17 cellular contexts compared by ENCODE assay signal in the genomic region with DNA sequence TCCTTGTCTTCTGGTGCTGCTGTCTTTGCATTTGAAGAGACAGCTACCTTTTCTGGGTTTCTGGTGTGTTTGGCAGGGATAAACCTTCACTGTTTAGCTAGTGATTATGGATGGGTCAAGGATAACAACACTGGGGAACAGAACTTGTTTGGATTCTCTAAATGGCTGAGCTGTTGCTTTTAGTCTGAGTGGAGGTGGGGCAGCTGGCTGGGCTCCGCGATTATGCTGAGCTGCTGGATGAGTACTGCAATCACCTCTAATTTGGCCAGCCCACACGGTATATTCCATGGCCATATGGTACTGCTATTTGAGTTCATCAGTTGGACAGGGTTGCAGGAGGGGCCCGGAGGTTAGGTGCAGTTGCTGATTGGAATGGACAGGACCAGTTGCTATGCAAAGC.
DNase-seq lines count a peak whose midpoint lies in the region; ATAC-seq and TF ChIP-seq lines count a peak whose summit lies in the region.
"Had no signal": no experiment of that assay in that cellular context is flagged by ENCODE, and none has a peak within 500 bp of the region (broad histone marks: within the 10 kb centered on the region; RNA-seq: fewer than 3 reads in every experiment).

No MANE protein-coding gene starts in this region.

- peak overlapping the region; percentile 26; the same call in 1 of the 2 replicates for H2AFZ ChIP-seq in GM23338

- no peaks in the 10 kb centered on the region for H3K9me3 Mint-ChIP-seq in GM23338

- H3K4me1 Mint-ChIP-seq in GM23338, result no peaks in the 10 kb centered on the region

- H3K4me3 ChIP-seq in GM23338, result no peak overlapping the region
- H3K4me3 ChIP-seq: GM12878 had no signal

- H3K4me1 ChIP-seq in GM23338 (ENCODE audit: insufficient read depth), result no peaks in the 10 kb centered on the region
- H3K4me1 ChIP-seq: BE2C had no signal

- 0 out of 2 replicates have a peak overlapping the region, but pooled peaks have one; percentile 35 for H3K27ac Mint-ChIP-seq in GM23338

- H3K27me3 Mint-ChIP-seq in GM23338 (ENCODE audit: insufficient read depth, low read depth, poor library complexity), result peaks cover 3% of the 10 kb centered on the region

- H3K36me3 ChIP-seq in GM23338 (ENCODE audit: insufficient read depth), result no peaks in the 10 kb centered on the region
- H3K36me3 ChIP-seq: BE2C had no signal

- no peaks in the 10 kb centered on the region for H4K20me1 ChIP-seq in GM23338 (replicated peaks; ENCODE audit: insufficient read depth)

- no peaks in the 10 kb centered on the region for H3K27me3 ChIP-seq in GM23338 (ENCODE audit: insufficient read depth)
- H3K27me3 ChIP-seq: BE2C had no signal

- TF ChIP-seq CTCF in GM23338 (conservative IDR thresholded peaks at IDR 0.05; ENCODE audit: low read depth in 2 of 2), result no peak

- no peak for DNase-seq in GM23338 (ENCODE audit: low spot score)
- DNase-seq in NCI-H748 treated with DMSO at 0.1 percent for 48 hours (lab: John Stamatoyannopoulos, UW), result peak; percentile 19
- DNase-seq in left lobe of liver (ENCODE audit: low spot score), result peak; percentile 53
- DNase-seq in NCI-H1694 treated with DMSO at 0.1 percent for 48 hours (lab: John Stamatoyannopoulos, UW), result no peak
- no peak for DNase-seq in substantia nigra (lab: John Stamatoyannopoulos, UW)
- DNase-seq in germinal center (ENCODE audit: low spot score), result no peak
- DNase-seq: BE2C, DND-41, Kasumi-1, NCI-H1694, NCI-H2081 treated with DMSO at 0.1 percent for 48 hours, NCI-H2171 treated with DMSO at 0.1 percent for 48 hours, NCI-H774 had no signal

- H3K79me2 ChIP-seq in GM23338 (replicated peaks; ENCODE audit: insufficient read depth), result no peaks in the 10 kb centered on the region

- 0 out of 2 replicates have a peak, but pooled peaks cover 2% of the 10 kb centered on the region for H3F3A ChIP-seq in GM23338 (replicated peaks; ENCODE audit: low read depth)

- no peaks in the 10 kb centered on the region for H3K36me3 Mint-ChIP-seq in GM23338 (ENCODE audit: low read depth)

- no peak overlapping the region for H3K4me3 Mint-ChIP-seq in GM23338

- H3K27ac ChIP-seq in GM23338 (ENCODE audit: low read depth) (no peak overlapping the region), substantia nigra (ENCODE audit: low read depth, low read length, poor library complexity, severe bottlenecking) (no peak overlapping the region)

- no peak for ATAC-seq in GM23338
- peak; percentile 78 for ATAC-seq in left lobe of liver
- ATAC-seq in HG03135 (IDR thresholded peaks at IDR 0.05; ENCODE audit: unreplicated experiment), result no peak
- ATAC-seq: GM12878, HCT116, Right ventricle myocardium inferior had no signal

- H3K9me2 ChIP-seq in GM23338 (ENCODE audit: insufficient read depth), result no peaks in the 10 kb centered on the region

- H3K4me2 ChIP-seq in GM23338, result no peak overlapping the region

TF ChIP-seq in GM23338, 12 proteins besides CTCF, POLR2A, EP300 and RAD21:
- TF ChIP-seq EZH2 (IDR thresholded peaks at IDR 0.05; ENCODE audit: low read depth, unreplicated experiment), result no peak
- TF ChIP-seq ETS1 (IDR thresholded peaks at IDR 0.05), result no peak
- no peak for TF ChIP-seq POLR2AphosphoS5 (IDR thresholded peaks at IDR 0.05; ENCODE audit: low read depth)
- TF ChIP-seq CREB1 (CRISPR knock-in tag; IDR thresholded peaks at IDR 0.05; ENCODE audit: low read depth), result no peak
- TF ChIP-seq EZH2phosphoT487 (IDR thresholded peaks at IDR 0.05; ENCODE audit: unreplicated experiment), result no peak
- no peak for TF ChIP-seq REST (IDR thresholded peaks at IDR 0.05; ENCODE audit: unreplicated experiment)
- no peak for TF ChIP-seq STAT1 (IDR thresholded peaks at IDR 0.05; ENCODE audit: unreplicated experiment)
TF ChIP-seq in GM23338: peak in this region for 0.

Comparison
In these comparisons a context has a peak if more than half of its experiments do, and no peak if none do; other contexts are left out.
1. DNase-seq: peak in NCI-H748 treated with DMSO at 0.1 percent for 48 hours (single experiment) and left lobe of liver (single experiment); none in GM23338 (single experiment), NCI-H1694 treated with DMSO at 0.1 percent for 48 hours (single experiment), substantia nigra (0 of 49) and germinal center (single experiment).